In genomic region chr2:45925636-45926350, GRCh38 we compare ENCODE assay signal across 21 cellular contexts.
DNase-seq lines count a peak whose midpoint lies in the region; ATAC-seq and TF ChIP-seq lines count a peak whose summit lies in the region.
"Had no signal": no experiment of that assay in that cellular context is flagged by ENCODE, and none has a peak within 500 bp of the region (broad histone marks: within the 10 kb centered on the region; RNA-seq: fewer than 3 reads in every experiment).

No MANE protein-coding gene starts in this region.

- DNase-seq in cardiac muscle cell (ENCODE audit: low read depth in 1 of 2, low spot score in 1 of 2) (peak; percentile 46 to 64), left ventricle myocardium superior (no peak), cerebellum (ENCODE audit: low spot score) (peak; percentile 73), inferior parietal cortex (ENCODE audit: extremely low spot score) (peak; percentile 50), tibial artery (no peak), immature natural killer cell (no peak)
- no peak for DNase-seq in activated naive CD4-positive, alpha-beta T cell treated with anti-CD3 and anti-CD28 coated beads, Interleukin-2, amount 50 U/mL, for 16 hours
- DNase-seq: activated B cell treated with CpG ODN at 0.5 μM for 24 hours; activated CD4-positive, alpha-beta memory T cell treated with anti-CD3 and anti-CD28 coated beads for 36 hours; activated gamma-delta T cell; CD4-positive, CD25-positive, alpha-beta regulatory T cell; erythroblast; GDM1; glutamatergic neuron; GM23248; NCI-H1694 treated with DMSO at 0.1 percent for 48 hours; NCI-H345 had no signal

- no peak overlapping the region for H3K27ac Mint-ChIP-seq in immature natural killer cell
- H3K27ac Mint-ChIP-seq: activated B cell treated with CpG ODN at 0.5 μM for 24 hours; activated CD4-positive, alpha-beta memory T cell treated with anti-CD3 and anti-CD28 coated beads for 36 hours; CD4-positive, CD25-positive, alpha-beta regulatory T cell; T-helper 2 cell treated with Interferon-gamma antibody and Interleukin-4, amounts not matched to agents 5 μg/mL and 100 μg/mL, for 36 hours had no signal

- H3K27me3 Mint-ChIP-seq in immature natural killer cell (ENCODE audit: low read depth in 3 of 3) = no peaks in the 10 kb centered on the region
- H3K27me3 Mint-ChIP-seq: activated B cell treated with CpG ODN at 0.5 μM for 24 hours; activated CD4-positive, alpha-beta memory T cell treated with anti-CD3 and anti-CD28 coated beads for 36 hours; CD4-positive, CD25-positive, alpha-beta regulatory T cell had no signal

- H3K36me3 ChIP-seq in cardiac muscle cell = no peaks in the 10 kb centered on the region
- no peaks in the 10 kb centered on the region for H3K36me3 ChIP-seq in tibial artery
- H3K36me3 ChIP-seq: neutrophil had no signal

- ATAC-seq in left ventricle myocardium superior (no peak), GM21367 (IDR thresholded peaks at IDR 0.05; ENCODE audit: unreplicated experiment) (no peak)
- ATAC-seq: SK-N-SH treated with all-trans-retinoic acid at 6 μM for 48 hours had no signal

- no peaks in the 10 kb centered on the region for H3K36me3 Mint-ChIP-seq in immature natural killer cell
- H3K36me3 Mint-ChIP-seq: activated CD4-positive, alpha-beta memory T cell treated with anti-CD3 and anti-CD28 coated beads for 36 hours; CD4-positive, CD25-positive, alpha-beta regulatory T cell had no signal

- H3K27me3 ChIP-seq in cardiac muscle cell = no peaks in the 10 kb centered on the region
- no peaks in the 10 kb centered on the region for H3K27me3 ChIP-seq in tibial artery
- H3K27me3 ChIP-seq: neutrophil had no signal

- H3K4me1 ChIP-seq in cardiac muscle cell (ENCODE audit: low read depth) (peaks cover 44% of the 10 kb centered on the region), tibial artery (peaks cover 0 to 25% (median 18%) of the 10 kb centered on the region in 4 donors)

- H3K4me1 Mint-ChIP-seq in immature natural killer cell = peaks cover 3 to 8% of the 10 kb centered on the region in 2 donors

- H3K9me3 ChIP-seq in cardiac muscle cell (ENCODE audit: low read depth) = no peaks in the 10 kb centered on the region
- H3K9me3 ChIP-seq in tibial artery = no peaks in the 10 kb centered on the region
- H3K9me3 ChIP-seq: neutrophil had no signal

- no peak for TF ChIP-seq CTCF in cardiac muscle cell (IDR thresholded peaks at IDR 0.05; ENCODE audit: low read depth, low read length)
- TF ChIP-seq CTCF in tibial artery (IDR thresholded peaks at IDR 0.05) = no peak

- no peak overlapping the region for H3K27ac ChIP-seq in cardiac muscle cell
- H3K27ac ChIP-seq in tibial artery = peak overlapping the region; percentile 54 to 64
- H3K27ac ChIP-seq: GM23248, neutrophil had no signal

- intact Hi-C loops in left ventricle myocardium superior (cut with micrococcal nuclease) = loop anchor here (5.0 kb wide), 1 partner anchor 158 kb away; no protein-coding TSS in a partner anchor
- intact Hi-C loops in tibial artery (cut with DNase I; ENCODE audit: low total_unique reads) = no loop called here

- H3K4me3 ChIP-seq in cardiac muscle cell (no peak overlapping the region), tibial artery (no peak overlapping the region)
- H3K4me3 ChIP-seq: GM23248 had no signal

- no peaks in the 10 kb centered on the region for H3K9me3 Mint-ChIP-seq in immature natural killer cell
- H3K9me3 Mint-ChIP-seq: activated B cell treated with CpG ODN at 0.5 μM for 24 hours; activated CD4-positive, alpha-beta memory T cell treated with anti-CD3 and anti-CD28 coated beads for 36 hours; CD4-positive, CD25-positive, alpha-beta regulatory T cell; T-helper 2 cell treated with Interferon-gamma antibody and Interleukin-4, amounts not matched to agents 5 μg/mL and 100 μg/mL, for 36 hours had no signal

- no peak overlapping the region for H3K4me3 Mint-ChIP-seq in immature natural killer cell
- H3K4me3 Mint-ChIP-seq: activated B cell treated with CpG ODN at 0.5 μM for 24 hours; activated CD4-positive, alpha-beta memory T cell treated with anti-CD3 and anti-CD28 coated beads for 36 hours; CD4-positive, CD25-positive, alpha-beta regulatory T cell; T-helper 2 cell treated with Interferon-gamma antibody and Interleukin-4, amounts not matched to agents 5 μg/mL and 100 μg/mL, for 36 hours had no signal

Comparison
In these comparisons a context has a peak if more than half of its experiments do, and no peak if none do; other contexts are left out.
1. DNase-seq: peak in cardiac muscle cell (2 of 2), cerebellum (single experiment) and inferior parietal cortex (single experiment); none in left ventricle myocardium superior (single experiment), tibial artery (0 of 2), activated naive CD4-positive, alpha-beta T cell treated with anti-CD3 and anti-CD28 coated beads, Interleukin-2, amount 50 U/mL, for 16 hours (single experiment) and immature natural killer cell (0 of 3).